1 cellular context compared by ENCODE assay signal in genomic region chr15:101652098-101652782, GRCh38.
TF ChIP-seq lines count a peak whose summit lies in the region.

Gene TM2D3, minus strand, starts transcription at chr15:101652381. Its CDS starts 20 bp downstream, at chr15:101652361.

TF ChIP-seq in HepG2, 621 proteins besides CTCF, POLR2A, EP300 and RAD21 (continued from another document):
- TF ChIP-seq ZNF558 (CRISPR knock-in tag; IDR thresholded peaks at IDR 0.05; ENCODE audit: borderline replicate concordance) (peak; percentile 88; the same call in 1 of the 2 replicates), ZNF781 (CRISPR knock-in tag; IDR thresholded peaks at IDR 0.05; ENCODE audit: borderline replicate concordance, not compliant biosample characterization) (peak; percentile 55), ZNF546 (CRISPR knock-in tag; conservative IDR thresholded peaks at IDR 0.05) (peak; percentile 67; the same call in 1 of the 2 replicates), AHR (CRISPR knock-in tag; IDR thresholded peaks at IDR 0.05) (peak; percentile 50; the same call in 1 of the 2 replicates), ARID2 (CRISPR knock-in tag; IDR thresholded peaks at IDR 0.05; ENCODE audit: borderline replicate concordance) (peak; percentile 92; the same call in 1 of the 2 replicates), ZNF607 (CRISPR knock-in tag; IDR thresholded peaks at IDR 0.05; ENCODE audit: borderline replicate concordance) (peak; percentile 83; the same call in 1 of the 2 replicates), PCBP1 (IDR thresholded peaks at IDR 0.05; ENCODE audit: borderline replicate concordance, low read depth, low read length) (no peak), ZNF350 (CRISPR knock-in tag; IDR thresholded peaks at IDR 0.05; ENCODE audit: borderline replicate concordance, low read depth) (peak; percentile 40; the same call in 1 of the 2 replicates), ZBTB40 (IDR thresholded peaks at IDR 0.05) (no peak), ZBTB40 (CRISPR knock-in tag; IDR thresholded peaks at IDR 0.05) (peak; percentile 75; the same call in 1 of the 2 replicates), PPARG (CRISPR knock-in tag; conservative IDR thresholded peaks at IDR 0.05) (0 out of 2 replicates have a peak, but pooled peaks have one; percentile 38), ZNF788 (CRISPR knock-in tag; IDR thresholded peaks at IDR 0.05; ENCODE audit: borderline replicate concordance) (peak; percentile 46; the same call in 1 of the 2 replicates), KLF16 (CRISPR knock-in tag; IDR thresholded peaks at IDR 0.05) (peak in 1 of 2 experiments; percentile 92; a peak in 2 of 4 replicates), TEAD2 (CRISPR knock-in tag; IDR thresholded peaks at IDR 0.05) (no peak), THRA (CRISPR knock-in tag; IDR thresholded peaks at IDR 0.05; ENCODE audit: borderline replicate concordance) (peak; percentile 48), IRF1 (CRISPR knock-in tag; IDR thresholded peaks at IDR 0.05; ENCODE audit: low read depth) (no peak; the same call in 1 of the 2 replicates)
